ENCODE assay signal across 7 cellular contexts in the genomic region with DNA sequence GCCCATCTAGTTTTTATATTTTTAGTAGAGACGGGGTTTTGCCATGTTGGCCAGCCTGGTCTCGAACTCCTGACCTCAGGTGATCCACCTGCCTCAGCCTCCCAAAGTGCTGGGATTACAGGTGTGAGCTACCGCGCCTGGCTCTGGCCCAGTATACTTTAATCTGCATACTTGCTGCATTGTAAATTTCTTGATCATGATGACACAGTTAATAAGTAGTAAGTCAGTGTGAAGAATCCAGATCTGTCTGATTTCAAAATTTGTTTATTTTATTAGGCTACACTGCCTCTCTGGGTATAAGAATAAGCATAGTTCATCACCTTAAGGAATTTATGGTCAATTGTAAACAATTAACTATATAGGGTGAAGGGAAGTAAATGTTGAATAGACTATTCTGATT. TPM values are rescaled to one million over a fixed set of nuclear protein-coding genes. Genes with fewer than 3 reads are reported as not detected.
DNase-seq lines count a peak whose midpoint lies in the region; ATAC-seq and TF ChIP-seq lines count a peak whose summit lies in the region.
"Not testable (repeated sequence)": the region's sequence is repeated elsewhere in the genome, so short reads cannot be mapped to it uniquely, and the experiment has no call there.

No MANE protein-coding gene starts in this region.

- not testable (repeated sequence) for H3K27me3 Mint-ChIP-seq in CD8-positive, alpha-beta T cell (ENCODE audit: low read depth); central memory CD8-positive, alpha-beta T cell; mesothelial cell of epicardium (ENCODE audit: low read depth)

- peak overlapping the region; percentile 43 for H3K27ac Mint-ChIP-seq in CD8-positive, alpha-beta T cell
- peak overlapping the region; percentile 12 for H3K27ac Mint-ChIP-seq in central memory CD8-positive, alpha-beta T cell (ENCODE audit: low read depth)
- H3K27ac Mint-ChIP-seq in mesothelial cell of epicardium = peak overlapping the region; percentile 67

- H3K27me3 ChIP-seq in CD8-positive, alpha-beta T cell (ENCODE audit: insufficient read depth, low read length); Loucy (ENCODE audit: insufficient read depth, low read length, poor library complexity, severe bottlenecking); esophagus squamous epithelium: not testable (repeated sequence)

- H3K9ac ChIP-seq in Loucy (ENCODE audit: low read depth, low read length, poor library complexity, severe bottlenecking) = not testable (repeated sequence)

- not testable (repeated sequence) for H3K4me3 ChIP-seq in CD8-positive, alpha-beta T cell (ENCODE audit: low read depth, low read length); Loucy (ENCODE audit: low read length, poor library complexity, severe bottlenecking); esophagus squamous epithelium

- H2AFZ ChIP-seq in Loucy (ENCODE audit: low read length) = not testable (repeated sequence)

- not testable (repeated sequence) for H3F3A ChIP-seq in Loucy (ENCODE audit: low read depth)

- CTCF ChIA-PET in CD8-positive, alpha-beta T cell (lab: Charles Lee) = interaction anchor here (1.0 kb wide), 1 partner anchor 12 kb away, joined by 3 read pairs; no protein-coding TSS in a partner anchor
- CTCF ChIA-PET in RWPE1 (lab: Yijun Ruan, JAX) = interaction anchor here (0.6 to 0.7 kb wide), 3 partner anchors 35 to 254 kb away, joined by 3 to 6 read pairs (median 4); no protein-coding TSS in a partner anchor

- H3K36me3 ChIP-seq in CD8-positive, alpha-beta T cell (ENCODE audit: insufficient read depth, low read length); Loucy (ENCODE audit: insufficient read depth, low read length); esophagus squamous epithelium: not testable (repeated sequence)

- POLR2A ChIA-PET in CD8-positive, alpha-beta T cell (lab: Charles Lee) = not testable (repeated sequence)
- POLR2A ChIA-PET in RWPE1 (lab: Yijun Ruan, JAX; ENCODE audit: low non-redundant PET) = interaction anchor here (0.6 kb wide), 1 partner anchor 124 kb away, joined by 4 read pairs; no protein-coding TSS in a partner anchor

- not testable (repeated sequence) for H3K4me3 Mint-ChIP-seq in CD8-positive, alpha-beta T cell; central memory CD8-positive, alpha-beta T cell; mesothelial cell of epicardium

- not testable (repeated sequence) for ATAC-seq in CD8-positive, alpha-beta T cell; central memory CD8-positive, alpha-beta T cell (replicated peaks; ENCODE audit: extremely low read depth, poor library complexity, severe bottlenecking)

- peaks cover 37% of the 10 kb centered on the region for H3K4me1 Mint-ChIP-seq in CD8-positive, alpha-beta T cell (ENCODE audit: low read depth)
- H3K4me1 Mint-ChIP-seq in central memory CD8-positive, alpha-beta T cell = peaks cover 18% of the 10 kb centered on the region
- peaks cover 31% of the 10 kb centered on the region for H3K4me1 Mint-ChIP-seq in mesothelial cell of epicardium

- H3K9me2 ChIP-seq in Loucy (replicated peaks; ENCODE audit: low read depth, low read length) = not testable (repeated sequence)

- not testable (repeated sequence) for TF ChIP-seq POLR2A in esophagus squamous epithelium (IDR thresholded peaks at IDR 0.05)

- peak overlapping the region; percentile 97 for H3K4me2 ChIP-seq in Loucy (ENCODE audit: low read depth, low read length, poor library complexity, severe bottlenecking)

- not testable (repeated sequence) for TF ChIP-seq CTCF in CD8-positive, alpha-beta T cell (IDR thresholded peaks at IDR 0.05); Loucy (conservative IDR thresholded peaks at IDR 0.05; ENCODE audit: low read length); RWPE1 (conservative IDR thresholded peaks at IDR 0.05; ENCODE audit: low read depth); VCaP (conservative IDR thresholded peaks at IDR 0.05); esophagus squamous epithelium (IDR thresholded peaks at IDR 0.05); mesothelial cell of epicardium (IDR thresholded peaks at IDR 0.05; ENCODE audit: unreplicated experiment)

- not testable (repeated sequence) for H3K36me3 Mint-ChIP-seq in CD8-positive, alpha-beta T cell; central memory CD8-positive, alpha-beta T cell (ENCODE audit: insufficient read depth); mesothelial cell of epicardium

- peaks cover 78% of the 10 kb centered on the region for H4K20me1 ChIP-seq in Loucy (ENCODE audit: insufficient read depth, low read length, poor library complexity, severe bottlenecking)

- intact Hi-C loops in CD8-positive, alpha-beta T cell (cut with DNase I, micrococcal nuclease) = not testable (repeated sequence)
- intact Hi-C loops in esophagus squamous epithelium (cut with DNase I) = loop anchor here (10.0 kb wide), 1 partner anchor 57 kb away; no protein-coding TSS in a partner anchor

- WGBS in esophagus squamous epithelium, 2 donors = 55 to 76% methylated on average over 2 to 4 of the region's 4 CpGs

- H3K9me3 ChIP-seq in CD8-positive, alpha-beta T cell (ENCODE audit: low read length); Loucy (ENCODE audit: insufficient read depth, low read depth, low read length); esophagus squamous epithelium: not testable (repeated sequence)

- H3K4me1 ChIP-seq in CD8-positive, alpha-beta T cell (ENCODE audit: insufficient read depth, low read length) = peaks cover 23% of the 10 kb centered on the region
- H3K4me1 ChIP-seq in Loucy (ENCODE audit: insufficient read depth, low read length, poor library complexity, severe bottlenecking) (peaks cover 46% of the 10 kb centered on the region), esophagus squamous epithelium (peaks cover 34 to 77% (median 44%) of the 10 kb centered on the region in 3 donors)

- H3K27ac ChIP-seq in CD8-positive, alpha-beta T cell (ENCODE audit: low read depth, low read length) = not testable (repeated sequence)
- H3K27ac ChIP-seq in RWPE1 (peak overlapping the region; percentile 44; the same call in 1 of the 2 replicates), VCaP (peak overlapping the region; percentile 99), esophagus squamous epithelium (peak overlapping the region in 3 of 4 donors; percentile 67 to 81 (median 68))

- not testable (repeated sequence) for H3K9me3 Mint-ChIP-seq in CD8-positive, alpha-beta T cell; central memory CD8-positive, alpha-beta T cell; mesothelial cell of epicardium

- DNase-seq in CD8-positive, alpha-beta T cell = peak in 1 of 7 experiments; percentile 23
- DNase-seq in RWPE1 (ENCODE audit: low spot score); central memory CD8-positive, alpha-beta T cell (ENCODE audit: low spot score in 2 of 2); esophagus squamous epithelium (lab: John Stamatoyannopoulos, UW); mesothelial cell of epicardium (ENCODE audit: low spot score in 2 of 2, unreplicated experiment in 2 of 2): not testable (repeated sequence)

- peaks cover 97% of the 10 kb centered on the region for H3K79me2 ChIP-seq in Loucy (ENCODE audit: insufficient read depth, low read length)

RNA-seq across cellular contexts. Expression of gene ARHGAP35, which starts 7.2 kb away (rescaled TPM):
- total RNA-seq in CD8-positive, alpha-beta T cell = 10 to 100 TPM; 12.8 to 13.4 TPM
- total RNA-seq in esophagus squamous epithelium (10 to 100 TPM; 28.6 to 41.6 (median 32.1) TPM), mesothelial cell of epicardium (74.9 to 77.9 TPM (median 77.4 TPM) in 3 replicates)

RNA-seq across cellular contexts. Expression of gene AP2S1, which starts 17.4 kb away (rescaled TPM):
- 10 to 100 TPM; 21.3 to 26.1 TPM for total RNA-seq in CD8-positive, alpha-beta T cell
- total RNA-seq in esophagus squamous epithelium (100 to 1,000 TPM in 3 of 4 donors, 10 to 100 TPM in 1; 83.0 to 230 (median 133) TPM), mesothelial cell of epicardium (97.5 to 109 TPM (median 107 TPM) in 3 replicates)

Comparison
In these comparisons a context has a peak if more than half of its experiments do, and no peak if none do; other contexts are left out.
1. H3K27ac Mint-ChIP-seq: peak in every context shown above with its lines; median percentile 67 in mesothelial cell of epicardium; 43 in CD8-positive, alpha-beta T cell; 12 in central memory CD8-positive, alpha-beta T cell.